In the genomic region with DNA sequence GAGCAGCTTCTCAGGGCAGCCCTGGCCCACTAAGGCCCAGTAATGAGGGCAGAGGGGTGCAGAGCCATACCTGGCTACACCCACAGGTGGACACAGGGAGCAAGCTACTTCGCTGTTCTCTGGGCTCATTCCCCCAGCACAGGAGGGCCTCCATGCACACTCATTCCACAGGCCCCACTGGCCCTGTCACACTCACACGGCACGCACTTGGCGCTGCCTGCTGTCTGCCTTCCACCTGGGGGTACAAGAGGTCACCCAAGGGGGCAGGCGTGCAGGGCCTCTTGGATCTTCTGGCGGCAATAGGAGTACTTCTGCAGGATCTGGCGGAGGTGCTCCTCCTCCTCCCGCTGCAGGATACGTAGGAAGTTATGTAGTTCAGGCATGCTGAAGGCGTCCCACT, we compare ENCODE assay signal across 20 cellular contexts. TPM values are rescaled to one million over a fixed set of nuclear protein-coding genes. Genes with fewer than 3 reads are reported as not detected.
"Had no signal": no experiment of that assay in that cellular context is flagged by ENCODE, and none has a peak within 500 bp of the region (broad histone marks: within the 10 kb centered on the region; RNA-seq: fewer than 3 reads in every experiment).

No MANE protein-coding gene starts in this region.

- FAIRE-seq: islet of Langerhans had no signal

- H3K9me3 Mint-ChIP-seq: central memory CD8-positive, alpha-beta T cell; natural killer cell treated with Interleukin-12 subunit alpha and Interleukin-12 subunit beta and Interleukin-15 and Interleukin-18, amount 100 ng/mL, for 72 hours; stimulated activated naive CD8-positive, alpha-beta T cell treated with anti-CD3 and anti-CD28 coated beads, Interleukin-15, amount 100 ng/mL, for 72 hours; WTC11 had no signal

- H3K4me3 ChIP-seq: adrenal gland, ascending aorta, colonic mucosa, dorsolateral prefrontal cortex, esophagus squamous epithelium, gastrocnemius medialis, tibial nerve had no signal

- DNase-seq: activated CD4-positive, alpha-beta T cell treated with anti-CD3 and anti-CD28 coated beads, Interleukin-2, amount 50 U/mL, for 4 hours; activated gamma-delta T cell treated with Interleukin-2 at 50 U/mL for 16 hours; adrenal gland; brain microvascular endothelial cell; colonic mucosa; dorsolateral prefrontal cortex; esophagus squamous epithelium; gastrocnemius medialis; hypothalamus; midbrain; stimulated activated CD4-positive, alpha-beta T cell treated with anti-CD3 and anti-CD28 coated beads, Interleukin-4, amount 100 ng/mL, for 1 hour; stimulated activated naive CD8-positive, alpha-beta T cell treated with anti-CD3 and anti-CD28 coated beads, Interleukin-15, amount 100 ng/mL, for 72 hours; T-helper 9 cell had no signal

- H3K27me3 ChIP-seq: adrenal gland, ascending aorta, brain microvascular endothelial cell, colonic mucosa, dorsolateral prefrontal cortex, esophagus squamous epithelium, gastrocnemius medialis, tibial nerve had no signal

- ATAC-seq: gastrocnemius medialis; natural killer cell treated with Interleukin-12 subunit alpha and Interleukin-12 subunit beta and Interleukin-15 and Interleukin-18, amount 100 ng/mL, for 72 hours; stimulated activated naive CD8-positive, alpha-beta T cell treated with anti-CD3 and anti-CD28 coated beads, Interleukin-15, amount 100 ng/mL, for 72 hours; WTC11 had no signal

- H3K27ac ChIP-seq: adrenal gland, ascending aorta, brain microvascular endothelial cell, colonic mucosa, esophagus squamous epithelium, tibial nerve had no signal

- H3K36me3 Mint-ChIP-seq: activated naive CD8-positive, alpha-beta T cell; natural killer cell treated with Interleukin-12 subunit alpha and Interleukin-12 subunit beta and Interleukin-15 and Interleukin-18, amount 100 ng/mL, for 72 hours had no signal

- H3K27ac Mint-ChIP-seq: activated naive CD8-positive, alpha-beta T cell; natural killer cell treated with Interleukin-12 subunit alpha and Interleukin-12 subunit beta and Interleukin-15 and Interleukin-18, amount 100 ng/mL, for 72 hours; stimulated activated naive CD8-positive, alpha-beta T cell treated with anti-CD3 and anti-CD28 coated beads, Interleukin-15, amount 100 ng/mL, for 72 hours; WTC11 had no signal

- H3K27me3 Mint-ChIP-seq: activated naive CD8-positive, alpha-beta T cell; central memory CD8-positive, alpha-beta T cell; natural killer cell treated with Interleukin-12 subunit alpha and Interleukin-12 subunit beta and Interleukin-15 and Interleukin-18, amount 100 ng/mL, for 72 hours; stimulated activated naive CD8-positive, alpha-beta T cell treated with anti-CD3 and anti-CD28 coated beads, Interleukin-15, amount 100 ng/mL, for 72 hours had no signal

- H3K9me3 ChIP-seq: adrenal gland, ascending aorta, colonic mucosa, esophagus squamous epithelium, gastrocnemius medialis, tibial nerve had no signal

- H3K4me3 Mint-ChIP-seq: activated naive CD8-positive, alpha-beta T cell; central memory CD8-positive, alpha-beta T cell; natural killer cell treated with Interleukin-12 subunit alpha and Interleukin-12 subunit beta and Interleukin-15 and Interleukin-18, amount 100 ng/mL, for 72 hours; stimulated activated naive CD8-positive, alpha-beta T cell treated with anti-CD3 and anti-CD28 coated beads, Interleukin-15, amount 100 ng/mL, for 72 hours; WTC11 had no signal

RNA-seq across cellular contexts. Expression of a gene that starts 15.2 kb away (rescaled TPM):
- total RNA-seq: ascending aorta had no signal
